ENCODE assay signal across 29 cellular contexts in genomic region chr3:32856355-32856889, GRCh38. TPM values are rescaled to one million over a fixed set of nuclear protein-coding genes. Genes with fewer than 3 reads are reported as not detected.
DNase-seq lines count a peak whose midpoint lies in the region; ATAC-seq and TF ChIP-seq lines count a peak whose summit lies in the region.
"Had no signal": no experiment of that assay in that cellular context is flagged by ENCODE, and none has a peak within 500 bp of the region (broad histone marks: within the 10 kb centered on the region; RNA-seq: fewer than 3 reads in every experiment).

No MANE protein-coding gene starts in this region.

- TF ChIP-seq CTCF in MCF 10A (IDR thresholded peaks at IDR 0.05; ENCODE audit: unreplicated experiment) (no peak), breast epithelium (IDR thresholded peaks at IDR 0.05) (no peak), WTC11 (IDR thresholded peaks at IDR 0.05) (no peak), left lung (IDR thresholded peaks at IDR 0.05) (no peak), stomach (IDR thresholded peaks at IDR 0.05) (no peak)

- H3K4me1 ChIP-seq in breast epithelium, result no peaks in the 10 kb centered on the region
- H3K4me1 ChIP-seq in left lung, result peaks cover 0 to 4% of the 10 kb centered on the region in 2 donors
- H3K4me1 ChIP-seq in stomach, result peaks cover 0 to 10% (median 7%) of the 10 kb centered on the region in 4 donors
- H3K4me1 ChIP-seq in aorta (ENCODE audit: control insufficient read depth in 1 of 2, insufficient read depth in 2 of 2, low read length in 2 of 2), result no peaks in the 10 kb centered on the region
- H3K4me1 ChIP-seq: parathyroid adenoma, tibial artery had no signal

- no peak for TF ChIP-seq POLR2A in breast epithelium (IDR thresholded peaks at IDR 0.05)
- TF ChIP-seq POLR2A in stomach (IDR thresholded peaks at IDR 0.05), result no peak

- peaks cover 11% of the 10 kb centered on the region for H3K4me1 Mint-ChIP-seq in MCF 10A (ENCODE audit: insufficient read depth, unreplicated experiment)
- H3K4me1 Mint-ChIP-seq in WTC11, result peaks cover 90% of the 10 kb centered on the region
- H3K4me1 Mint-ChIP-seq: activated CD4-positive, alpha-beta T cell treated with anti-CD3 and anti-CD28 coated beads, Interleukin-2, amount 10 ng/mL, durations not matched to agents 7 days and 5 days; natural killer cell had no signal

- ATAC-seq in WTC11 (no peak), left lung (peak; percentile 90), aorta (ENCODE audit: low FRiP score) (no peak), GM19328 (IDR thresholded peaks at IDR 0.05; ENCODE audit: unreplicated experiment) (no peak), HG02981 (IDR thresholded peaks at IDR 0.05; ENCODE audit: unreplicated experiment) (no peak)
- ATAC-seq: CD8-positive, alpha-beta T cell; sciatic nerve had no signal

- H3K36me3 Mint-ChIP-seq in MCF 10A (ENCODE audit: insufficient read depth, unreplicated experiment) (no peaks in the 10 kb centered on the region), WTC11 (peaks cover 7% of the 10 kb centered on the region)
- H3K36me3 Mint-ChIP-seq: CD8-positive, alpha-beta T cell; mesothelial cell of epicardium; natural killer cell had no signal

- intact Hi-C loops in MCF 10A (cut with micrococcal nuclease) (no loop called here), breast epithelium (cut with DNase I; ENCODE audit: low total_unique reads) (no loop called here), left lung (cut with DNase I) (no loop called here), stomach (cut with DNase I; ENCODE audit: low total_unique reads) (no loop called here), aorta (cut with DNase I) (no loop called here)

- H3K4me3 ChIP-seq in breast epithelium (no peak overlapping the region), left lung (no peak overlapping the region), stomach (no peak overlapping the region), aorta (ENCODE audit: low read length in 2 of 2) (no peak overlapping the region)
- H3K4me3 ChIP-seq: tibial artery had no signal

- H3K27me3 Mint-ChIP-seq in MCF 10A (ENCODE audit: insufficient read depth, unreplicated experiment), result no peaks in the 10 kb centered on the region
- H3K27me3 Mint-ChIP-seq in WTC11 (ENCODE audit: low read depth), result no peaks in the 10 kb centered on the region
- H3K27me3 Mint-ChIP-seq: stimulated activated naive CD8-positive, alpha-beta T cell treated with anti-CD3 and anti-CD28 coated beads, Interleukin-15, Interleukin-2, amounts not matched to agents 100 ng/mL and 50 ng/mL, for 24 hours had no signal

- H3K9me3 Mint-ChIP-seq in MCF 10A (ENCODE audit: unreplicated experiment) (no peaks in the 10 kb centered on the region), WTC11 (no peaks in the 10 kb centered on the region)
- H3K9me3 Mint-ChIP-seq: activated CD4-positive, alpha-beta T cell treated with anti-CD3 and anti-CD28 coated beads, Interleukin-2, amount 10 ng/mL, durations not matched to agents 7 days and 5 days; activated naive CD4-positive, alpha-beta T cell treated with anti-CD3 and anti-CD28 coated beads for 36 hours; CD8-positive, alpha-beta T cell; mesothelial cell of epicardium; natural killer cell; stimulated activated naive CD8-positive, alpha-beta T cell treated with anti-CD3 and anti-CD28 coated beads, Interleukin-15, Interleukin-2, amounts not matched to agents 100 ng/mL and 50 ng/mL, for 24 hours; T-helper 1 cell treated with Interleukin-12 subunit alpha and Interleukin-12 subunit beta and Interleukin-4 antibody, amounts not matched to agents 30 μg/mL and 1 μg/mL, for 36 hours had no signal

- H3K4me3 Mint-ChIP-seq in MCF 10A (ENCODE audit: unreplicated experiment), result no peak overlapping the region
- H3K4me3 Mint-ChIP-seq in WTC11, result no peak overlapping the region
- H3K4me3 Mint-ChIP-seq: activated CD4-positive, alpha-beta T cell treated with anti-CD3 and anti-CD28 coated beads, Interleukin-2, amount 10 ng/mL, durations not matched to agents 7 days and 5 days; activated naive CD4-positive, alpha-beta T cell treated with anti-CD3 and anti-CD28 coated beads for 36 hours; CD8-positive, alpha-beta T cell; mesothelial cell of epicardium; natural killer cell; stimulated activated naive CD8-positive, alpha-beta T cell treated with anti-CD3 and anti-CD28 coated beads, Interleukin-15, Interleukin-2, amounts not matched to agents 100 ng/mL and 50 ng/mL, for 24 hours; T-helper 1 cell treated with Interleukin-12 subunit alpha and Interleukin-12 subunit beta and Interleukin-4 antibody, amounts not matched to agents 30 μg/mL and 1 μg/mL, for 36 hours had no signal

- DNase-seq in MCF 10A (ENCODE audit: unreplicated experiment) (peak; percentile 18), breast epithelium (ENCODE audit: low spot score in 2 of 2) (no peak), WTC11 (ENCODE audit: low spot score) (no peak), left lung (peak in 1 of 2 donors; percentile 59), stomach (peak; percentile 59), aorta (no peak)
- DNase-seq: activated CD4-positive, alpha-beta T cell treated with anti-CD3 and anti-CD28 coated beads, Interleukin-2, amount 10 ng/mL, durations not matched to agents 7 days and 5 days; activated naive CD4-positive, alpha-beta T cell treated with anti-CD3 and anti-CD28 coated beads for 36 hours; activated T-cell treated with anti-CD3 and anti-CD28 coated beads, Interleukin-2, amount 50 U/mL, for 48 hours; amniotic stem cell; CD8-positive, alpha-beta T cell; H7; Karpas-422; natural killer cell; NCI-H1048; NCI-H1694 treated with DMSO at 0.1 percent for 48 hours; NCI-H2171; NCI-H524; stimulated activated CD4-positive, alpha-beta T cell treated with anti-CD3 and anti-CD28 coated beads, Interleukin-15, amount 100 ng/mL, for 24 hours; tibial artery had no signal

- H3K27ac ChIP-seq in breast epithelium (no peak overlapping the region), left lung (no peak overlapping the region), stomach (peak overlapping the region in 2 of 5 donors; percentile 14 to 26), aorta (ENCODE audit: low read depth in 1 of 2, low read length in 2 of 2) (no peak overlapping the region)
- H3K27ac ChIP-seq: 22Rv1, parathyroid adenoma, tibial artery had no signal

- no peak overlapping the region for H3K27ac Mint-ChIP-seq in MCF 10A (ENCODE audit: low read depth, unreplicated experiment)
- peak overlapping the region; percentile 88 for H3K27ac Mint-ChIP-seq in WTC11
- H3K27ac Mint-ChIP-seq: activated CD4-positive, alpha-beta T cell treated with anti-CD3 and anti-CD28 coated beads, Interleukin-2, amount 10 ng/mL, durations not matched to agents 7 days and 5 days; activated naive CD4-positive, alpha-beta T cell treated with anti-CD3 and anti-CD28 coated beads for 36 hours; CD8-positive, alpha-beta T cell; mesothelial cell of epicardium; natural killer cell; stimulated activated naive CD8-positive, alpha-beta T cell treated with anti-CD3 and anti-CD28 coated beads, Interleukin-15, Interleukin-2, amounts not matched to agents 100 ng/mL and 50 ng/mL, for 24 hours; T-helper 1 cell treated with Interleukin-12 subunit alpha and Interleukin-12 subunit beta and Interleukin-4 antibody, amounts not matched to agents 30 μg/mL and 1 μg/mL, for 36 hours had no signal

- no peaks in the 10 kb centered on the region for H3K36me3 ChIP-seq in breast epithelium
- no peaks in the 10 kb centered on the region for H3K36me3 ChIP-seq in left lung
- no peaks in the 10 kb centered on the region for H3K36me3 ChIP-seq in stomach
- no peaks in the 10 kb centered on the region for H3K36me3 ChIP-seq in aorta (ENCODE audit: control insufficient read depth in 1 of 2, insufficient read depth in 2 of 2, low read length in 1 of 2)
- H3K36me3 ChIP-seq: tibial artery had no signal

- H3K27me3 ChIP-seq in breast epithelium (no peaks in the 10 kb centered on the region), left lung (no peaks in the 10 kb centered on the region), stomach (no peaks in the 10 kb centered on the region), aorta (ENCODE audit: control insufficient read depth in 1 of 2, insufficient read depth in 2 of 2, low read length in 1 of 2) (no peaks in the 10 kb centered on the region)

- POLR2A ChIA-PET in MCF 10A (lab: Yijun Ruan, JAX) (interaction anchor here (0.7 to 1.1 kb wide), 2 partner anchors 12 to 40 kb away, joined by 3 to 4 read pairs; no protein-coding TSS in a partner anchor), WTC11 (lab: Charles Lee) (interaction anchor here (1.0 kb wide), 1 partner anchor 13 kb away, joined by 4 read pairs; no protein-coding TSS in a partner anchor)

- TF ChIP-seq EP300 in stomach (IDR thresholded peaks at IDR 0.05), result no peak

- WGBS in stomach, 5 donors, result 27 to 41% (median 30%) methylated on average over 6 of the region's 6 CpGs
- 44 to 45% methylated on average over 6 of the region's 6 CpGs for WGBS in aorta, 2 donors

- BruUV-seq in MCF 10A (replicated peaks; lab: Mats Ljungman, UMichigan), result no TSS peak

- H3K9me3 ChIP-seq in breast epithelium (no peaks in the 10 kb centered on the region), left lung (no peaks in the 10 kb centered on the region), stomach (no peaks in the 10 kb centered on the region), aorta (ENCODE audit: control insufficient read depth, low read length) (no peaks in the 10 kb centered on the region)
- H3K9me3 ChIP-seq: tibial artery had no signal

- CTCF ChIA-PET in MCF 10A (lab: Yijun Ruan, JAX), result interaction anchor here (0.8 kb wide), 1 partner anchor 75 kb away, joined by 4 read pairs; no protein-coding TSS in a partner anchor
- CTCF ChIA-PET in WTC11 (lab: Charles Lee), result interaction anchor here (1.0 to 1.1 kb wide), 2 partner anchors 12 to 45 kb away, joined by 3 to 5 read pairs; no protein-coding TSS in a partner anchor

TF ChIP-seq in WTC11, 78 proteins besides CTCF, POLR2A, EP300 and RAD21 (continues in another document):
- TF ChIP-seq ZNF671 (CRISPR knock-in tag; IDR thresholded peaks at IDR 0.05) (no peak), ZNF416 (CRISPR knock-in tag; IDR thresholded peaks at IDR 0.05) (no peak)
- TF ChIP-seq, protein P1, sequence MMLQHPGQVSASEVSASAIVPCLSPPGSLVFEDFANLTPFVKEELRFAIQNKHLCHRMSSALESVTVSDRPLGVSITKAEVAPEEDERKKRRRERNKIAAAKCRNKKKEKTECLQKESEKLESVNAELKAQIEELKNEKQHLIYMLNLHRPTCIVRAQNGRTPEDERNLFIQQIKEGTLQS (CRISPR knock-in tag; conservative IDR thresholded peaks at IDR 0.05), result no peak

RNA-seq across cellular contexts. Expression of gene TRIM71, which starts 38.6 kb away (rescaled TPM):
- total RNA-seq in MCF 10A (2022), result 0.05 TPM in 2 replicates
- total RNA-seq in breast epithelium, result under 1 TPM in 2 of 3 donors, not detected in 1; under 0.01 TPM
- total RNA-seq in WTC11 (2021), result 237 to 274 TPM (median 238 TPM) in 3 replicates
- total RNA-seq in left lung, result 1 to 10 TPM; 2.2 to 2.4 TPM
- 1 to 10 TPM in 1 of 5 donors, under 1 TPM in 1, not detected in 3; under 0.01 to 2.8 TPM for total RNA-seq in stomach
- under 1 TPM; 0.05 to 0.15 (median 0.12) TPM for polyA plus RNA-seq in stomach
- not detected for total RNA-seq in aorta
- polyA plus RNA-seq in aorta, result not detected
- total RNA-seq: activated CD4-positive, alpha-beta T cell treated with anti-CD3 and anti-CD28 coated beads, Interleukin-2, amount 10 ng/mL, durations not matched to agents 7 days and 5 days; cardiac septum; CD8-positive, alpha-beta T cell had no signal

Comparison
In these comparisons a context has a peak if more than half of its experiments do, and no peak if none do; other contexts are left out.
1. DNase-seq: peak in MCF 10A (single experiment) and stomach (single experiment); none in breast epithelium (0 of 2), WTC11 (single experiment) and aorta (0 of 2).
2. RNA of gene TRIM71, which starts 38.6 kb away (total RNA-seq): 237 to 274 TPM in WTC11; 2.2 to 2.4 TPM in left lung, 0.05 TPM in MCF 10A, under 0.01 TPM in breast epithelium, under 0.01 to 2.8 TPM in stomach and not detected in aorta; every median in the first group is over 10 times any median in the second.